ENCODE assay signal across 8 cellular contexts in genomic region chr6:139230421-139230840, GRCh38.
DNase-seq lines count a peak whose midpoint lies in the region; ATAC-seq, FAIRE-seq and TF ChIP-seq lines count a peak whose summit lies in the region.

No MANE protein-coding gene starts in this region.

- no peaks in the 10 kb centered on the region for H3K79me2 ChIP-seq in MM.1S (ENCODE audit: low read length)

- peak overlapping the region; percentile 36 for H3K9ac ChIP-seq in MM.1S (ENCODE audit: low read length)

- no peaks in the 10 kb centered on the region for H4K20me1 ChIP-seq in MM.1S (ENCODE audit: insufficient read depth, low read length)

- H3K27ac ChIP-seq in MM.1S (ENCODE audit: low read length), result peak overlapping the region; percentile 73
- no peak overlapping the region for H3K27ac ChIP-seq in left lung

- H3K27me3 ChIP-seq in MM.1S (replicated peaks; ENCODE audit: insufficient read depth, low read length) (no peaks in the 10 kb centered on the region), left lung (no peaks in the 10 kb centered on the region)

- H3K9me3 ChIP-seq in MM.1S (replicated peaks; ENCODE audit: insufficient read depth, low read length) (no peaks in the 10 kb centered on the region), left lung (peaks cover 0 to 9% of the 10 kb centered on the region in 2 donors)

- no peak overlapping the region for H3K4me3 Mint-ChIP-seq in T-helper 2 cell treated with Interferon-gamma antibody and Interleukin-4, amounts not matched to agents 5 μg/mL and 100 μg/mL, for 36 hours

- intact Hi-C loops in left lung (cut with DNase I), result no loop called here

- H3K4me3 ChIP-seq in MM.1S (ENCODE audit: low read length), result 0 out of 2 replicates have a peak overlapping the region, but pooled peaks have one; percentile 8
- H3K4me3 ChIP-seq in left lung, result no peak overlapping the region

- DNase-seq in EH (ENCODE audit: low read depth), result peak; percentile 39
- peak; percentile 80 for DNase-seq in MM.1S
- DNase-seq in SW480 (ENCODE audit: low spot score), result peak; percentile 5
- DNase-seq in left lung, result no peak
- no peak for DNase-seq in T-helper 2 cell treated with Interferon-gamma antibody and Interleukin-4, amounts not matched to agents 5 μg/mL and 100 μg/mL, for 36 hours (ENCODE audit: low spot score)
- DNase-seq in GM19239 (ENCODE audit: insufficient read length, low spot score), result no peak

- peaks cover 16% of the 10 kb centered on the region for H3F3A ChIP-seq in MM.1S (ENCODE audit: insufficient read depth, low read length)

- peak overlapping the region; percentile 53 for H2AFZ ChIP-seq in MM.1S (ENCODE audit: low read length)

- no peaks in the 10 kb centered on the region for H3K27me3 Mint-ChIP-seq in T-helper 2 cell treated with Interferon-gamma antibody and Interleukin-4, amounts not matched to agents 5 μg/mL and 100 μg/mL, for 36 hours (ENCODE audit: low read depth)

- ATAC-seq in left lung (peak; percentile 16), HG02571 (IDR thresholded peaks at IDR 0.05; ENCODE audit: unreplicated experiment) (no peak), GM18861 (IDR thresholded peaks at IDR 0.05; ENCODE audit: unreplicated experiment) (no peak)

- peaks cover 4% of the 10 kb centered on the region for H3K4me1 Mint-ChIP-seq in T-helper 2 cell treated with Interferon-gamma antibody and Interleukin-4, amounts not matched to agents 5 μg/mL and 100 μg/mL, for 36 hours (ENCODE audit: low read depth)

- H3K9me2 ChIP-seq in MM.1S (replicated peaks; ENCODE audit: insufficient read depth, low read length), result no peaks in the 10 kb centered on the region

- TF ChIP-seq CTCF in MM.1S (IDR thresholded peaks at IDR 0.05; ENCODE audit: low read length) (peak; percentile 49), left lung (IDR thresholded peaks at IDR 0.05) (no peak)

- peaks cover 13% of the 10 kb centered on the region for H3K9me3 Mint-ChIP-seq in T-helper 2 cell treated with Interferon-gamma antibody and Interleukin-4, amounts not matched to agents 5 μg/mL and 100 μg/mL, for 36 hours

- no peak overlapping the region for H3K27ac Mint-ChIP-seq in T-helper 2 cell treated with Interferon-gamma antibody and Interleukin-4, amounts not matched to agents 5 μg/mL and 100 μg/mL, for 36 hours

- no peaks in the 10 kb centered on the region for H3K36me3 ChIP-seq in MM.1S (replicated peaks; ENCODE audit: insufficient read depth, low read length)
- no peaks in the 10 kb centered on the region for H3K36me3 ChIP-seq in left lung

- FAIRE-seq in GM19239 (lab: Jason Lieb, UNC), result no peak

- peak overlapping the region; percentile 55 for H3K4me2 ChIP-seq in MM.1S (ENCODE audit: low read depth, low read length)

- H3K4me1 ChIP-seq in MM.1S (ENCODE audit: low read length) (peaks cover 26% of the 10 kb centered on the region), left lung (no peaks in the 10 kb centered on the region)

- peaks cover 6% of the 10 kb centered on the region for H3K36me3 Mint-ChIP-seq in T-helper 2 cell treated with Interferon-gamma antibody and Interleukin-4, amounts not matched to agents 5 μg/mL and 100 μg/mL, for 36 hours (ENCODE audit: low read depth)

Comparison
In these comparisons a context has a peak if more than half of its experiments do, and no peak if none do; other contexts are left out.
1. DNase-seq: peak in EH (single experiment), MM.1S (single experiment) and SW480 (single experiment); none in left lung (0 of 2), T-helper 2 cell treated with Interferon-gamma antibody and Interleukin-4, amounts not matched to agents 5 μg/mL and 100 μg/mL, for 36 hours (single experiment) and GM19239 (single experiment).